In genomic region chr3:11592460-11593298, GRCh38 we compare ENCODE assay signal across 11 cellular contexts. TPM values are rescaled to one million over a fixed set of nuclear protein-coding genes. Genes with fewer than 3 reads are reported as not detected.
A peak's percentile ranks its signal among the peaks of the same experiment; 100 is the strongest.
DNase-seq lines count a peak whose midpoint lies in the region; ATAC-seq, FAIRE-seq and TF ChIP-seq lines count a peak whose summit lies in the region.
"Had no signal": no experiment of that assay in that cellular context is flagged by ENCODE, and none has a peak within 500 bp of the region (broad histone marks: within the 10 kb centered on the region; RNA-seq: fewer than 3 reads in every experiment).

No MANE protein-coding gene starts in this region.

- H4K20me1 ChIP-seq in PC-9 (ENCODE audit: insufficient read depth): peaks cover 38% of the 10 kb centered on the region
- peaks cover 8 to 15% of the 10 kb centered on the region in 2 experiments for H4K20me1 ChIP-seq in H1 (replicated peaks in 1 of 2; ENCODE audit: control insufficient read depth in 1 of 2, insufficient read depth in 2 of 2, low read length in 2 of 2)

- H4K91ac ChIP-seq in H1 (replicated peaks; ENCODE audit: insufficient read length, low read length): no peak overlapping the region

- no peak for TF ChIP-seq RAD21 in H1 (IDR thresholded peaks at IDR 0.05 in 1 of 2, conservative IDR thresholded peaks at IDR 0.05 in 1 of 2; ENCODE audit: low read depth in 2 of 2, low read length in 2 of 2)

- no peak for FAIRE-seq in H1 (lab: Jason Lieb, UNC)
- FAIRE-seq: RCC 7860 had no signal

- H3K4me1 ChIP-seq in PC-9 (replicated peaks; ENCODE audit: insufficient read depth) (peaks cover 28% of the 10 kb centered on the region), H1 (replicated peaks in 1 of 4; ENCODE audit: control insufficient read depth in 3 of 4, insufficient read depth in 4 of 4, low read length in 3 of 4) (peaks cover 25 to 46% (median 39%) of the 10 kb centered on the region in 4 experiments), mucosa of descending colon (ENCODE audit: low read depth) (peaks cover 13% of the 10 kb centered on the region), thoracic aorta (ENCODE audit: control insufficient read depth in 1 of 2, low read depth in 2 of 2) (peaks cover 46 to 82% of the 10 kb centered on the region in 2 donors)

- no peaks in the 10 kb centered on the region for H3K36me3 ChIP-seq in PC-9 (ENCODE audit: low read depth)
- peaks cover 0 to 3% (median 0%) of the 10 kb centered on the region in 4 experiments; a peak in 1 of 8 replicates for H3K36me3 ChIP-seq in H1 (ENCODE audit: control insufficient read depth in 2 of 4, insufficient read depth in 4 of 4, low read length in 3 of 4)
- no peaks in the 10 kb centered on the region for H3K36me3 ChIP-seq in mucosa of descending colon (ENCODE audit: low read depth)
- H3K36me3 ChIP-seq in thoracic aorta: no peaks in the 10 kb centered on the region

- 0 out of 2 replicates have a peak overlapping the region, but pooled peaks have one; percentile 0 for H2BK12ac ChIP-seq in H1 (ENCODE audit: low read depth, low read length)

- 82% methylated on average over 14 of the region's 14 CpGs; no CpG with 5 or more reads in 1 of the 2 experiments for WGBS in H1 (ENCODE audit: extremely low coverage in 1 of 2, insufficient coverage in 1 of 2, insufficient read length in 1 of 2, insufficient replicate concordance in 2 of 2, low coverage in 1 of 2, low lambda C conversion rate in 2 of 2, missing lambda C conversion rate in 1 of 2), 2 experiments

- H2BK15ac ChIP-seq in H1 (ENCODE audit: low read length): no peak overlapping the region

- no peak overlapping the region for H2BK5ac ChIP-seq in H1 (ENCODE audit: low read depth, low read length)

- H4K5ac ChIP-seq in H1 (ENCODE audit: insufficient read length, low read depth, low read length): no peak overlapping the region

- no peak for TF ChIP-seq EP300 in H1 (IDR thresholded peaks at IDR 0.05; ENCODE audit: borderline replicate concordance in 1 of 2, low read depth in 2 of 2, low read length in 2 of 2)

- intact Hi-C loops in PC-9 (cut with micrococcal nuclease; ENCODE audit: unreplicated experiment): no loop called here
- intact Hi-C loops in mucosa of descending colon (cut with DNase I, micrococcal nuclease): loop anchor here in 1 of 2 donors (10.0 kb wide), 1 partner anchor 52 kb away; the partner anchor contains the start of gene VGLL4

- H3K56ac ChIP-seq in H1 (replicated peaks; ENCODE audit: insufficient read length, low read depth, low read length): no peak overlapping the region

- no peak overlapping the region for H4K8ac ChIP-seq in H1 (ENCODE audit: extremely low read depth, insufficient read depth, low read length)

- H3K27ac ChIP-seq in PC-9 (peak overlapping the region; percentile 26), H1 (ENCODE audit: low read depth, low read length) (no peak overlapping the region), thoracic aorta (peak overlapping the region; percentile 74 to 78)

- ATAC-seq in mucosa of descending colon (peak; percentile 24), thoracic aorta (ENCODE audit: insufficient number of reproducible peaks, low FRiP score, low read depth) (no peak), GM18520 (IDR thresholded peaks at IDR 0.05; ENCODE audit: unreplicated experiment) (no peak)
- ATAC-seq: esophagus mucosa had no signal

- H2AK5ac ChIP-seq in H1 (ENCODE audit: low read depth, low read length): peak overlapping the region; percentile 6; the same call in 1 of the 2 replicates

- no peak overlapping the region for H3K4me2 ChIP-seq in PC-9
- H3K4me2 ChIP-seq in H1 (ENCODE audit: insufficient read depth in 1 of 2, low read depth in 2 of 2, low read length in 2 of 2): peak overlapping the region in 1 of 2 experiments; percentile 6; a peak in 2 of 4 replicates

- H3K9me2 ChIP-seq in PC-9 (ENCODE audit: insufficient read depth): no peaks in the 10 kb centered on the region

- no peak overlapping the region for H2BK120ac ChIP-seq in H1 (replicated peaks; ENCODE audit: low read depth, low read length)

- TF ChIP-seq POLR2A in H1 (IDR thresholded peaks at IDR 0.05; ENCODE audit: control extremely low read depth in 1 of 2, low read depth in 2 of 2, low read length in 2 of 2): no peak

- H3K9me3 ChIP-seq in PC-9 (ENCODE audit: insufficient read depth, low read depth) (no peaks in the 10 kb centered on the region), H1 (ENCODE audit: insufficient read depth in 2 of 2, low read depth in 1 of 2, low read length in 1 of 2) (no peaks in the 10 kb centered on the region), mucosa of descending colon (no peaks in the 10 kb centered on the region), thoracic aorta (no peaks in the 10 kb centered on the region)

- POLR2A ChIA-PET in PC-9 (lab: Charles Lee; ENCODE audit: unreplicated experiment) (no interaction called here), H1 (lab: Charles Lee; ENCODE audit: partially characterized antibody) (interaction anchor here (1.2 to 2.9 kb wide), 2 partner anchors 8 to 20 kb away, joined by 4 to 11 read pairs; no protein-coding TSS in a partner anchor)

- CTCF ChIA-PET in PC-9 (lab: Charles Lee): no interaction called here
- CTCF ChIA-PET in H1 (lab: Charles Lee; ENCODE audit: partially characterized antibody): interaction anchor here (0.9 to 1.4 kb wide), 2 partner anchors 19 to 26 kb away, joined by 3 to 4 read pairs; no protein-coding TSS in a partner anchor

- no peak overlapping the region for H3K4me3 ChIP-seq in PC-9
- H3K4me3 ChIP-seq in H1 (ENCODE audit: extremely low read depth in 1 of 4, insufficient read depth in 2 of 4, low read depth in 3 of 4, low read length in 4 of 4): no peak overlapping the region
- no peak overlapping the region for H3K4me3 ChIP-seq in mucosa of descending colon
- H3K4me3 ChIP-seq in thoracic aorta: peak overlapping the region; percentile 41

- no peak overlapping the region; the same call in 1 of the 2 replicates for H2BK20ac ChIP-seq in H1 (ENCODE audit: low read length)

- H3K14ac ChIP-seq in H1 (ENCODE audit: insufficient read length): no peak overlapping the region

- DNase-seq in PC-9 (no peak), H1 (ENCODE audit: low read depth in 1 of 2, low spot score in 2 of 2) (no peak), mucosa of descending colon (no peak), thoracic aorta (ENCODE audit: low spot score) (no peak), HuH-7 (ENCODE audit: low spot score) (no peak), ecto neural progenitor cell (ENCODE audit: low spot score) (no peak), cerebellum (ENCODE audit: low spot score) (no peak)
- DNase-seq: stimulated activated CD4-positive, alpha-beta T cell treated with anti-CD3 and anti-CD28 coated beads, Interleukin-12 subunit alpha, Interleukin-12 subunit beta, amount 100 ng/mL, for 4 hours had no signal

- TF ChIP-seq CTCF in PC-9 (conservative IDR thresholded peaks at IDR 0.05) (no peak), H1 (IDR thresholded peaks at IDR 0.05; ENCODE audit: control extremely low read depth in 1 of 3, insufficient read depth in 1 of 3, low read depth in 1 of 3, low read length in 3 of 3) (no peak), mucosa of descending colon (IDR thresholded peaks at IDR 0.05) (no peak), thoracic aorta (IDR thresholded peaks at IDR 0.05) (no peak)

- H3K23me2 ChIP-seq in H1 (ENCODE audit: low read depth, low read length): no peaks in the 10 kb centered on the region

- H3K79me1 ChIP-seq in H1 (ENCODE audit: low read depth, low read length): peaks cover 31% of the 10 kb centered on the region

- H3F3A ChIP-seq in PC-9 (ENCODE audit: insufficient read depth, low read depth): peaks cover 23% of the 10 kb centered on the region; the same call in 1 of the 2 replicates

- no peaks in the 10 kb centered on the region for H3K27me3 ChIP-seq in PC-9 (ENCODE audit: insufficient read depth, low read depth)
- H3K27me3 ChIP-seq in H1 (replicated peaks in 1 of 4; ENCODE audit: control insufficient read depth in 3 of 4, extremely low read depth in 1 of 4, insufficient read depth in 3 of 4, low read length in 3 of 4): no peaks in the 10 kb centered on the region
- H3K27me3 ChIP-seq in thoracic aorta (replicated peaks; ENCODE audit: insufficient read depth): no peaks in the 10 kb centered on the region

- no peak overlapping the region for H3K18ac ChIP-seq in H1 (ENCODE audit: extremely low read depth, low read length)

- H2AFZ ChIP-seq in PC-9 (no peak overlapping the region), H1 (ENCODE audit: low read length) (no peak overlapping the region)

- H3K9ac ChIP-seq in H1 (replicated peaks in 1 of 4; ENCODE audit: extremely low read depth in 1 of 4, low read depth in 3 of 4, low read length in 3 of 4): no peak overlapping the region

- no peak overlapping the region for H3K23ac ChIP-seq in H1 (ENCODE audit: insufficient read length)

- BruUV-seq in PC-9 (replicated peaks; lab: Mats Ljungman, UMichigan): no TSS peak

- H3K79me2 ChIP-seq in PC-9 (ENCODE audit: low read depth) (peaks cover 84% of the 10 kb centered on the region), H1 (ENCODE audit: control insufficient read depth in 1 of 2, insufficient read depth in 2 of 2, low read length in 2 of 2) (peaks cover 17 to 81% of the 10 kb centered on the region in 2 experiments)

- H3K4ac ChIP-seq in H1 (replicated peaks; ENCODE audit: insufficient read length, low read depth, low read length): no peak overlapping the region

TF ChIP-seq in H1, 55 proteins besides CTCF, POLR2A, EP300 and RAD21 (continues in another document):
- no peak for TF ChIP-seq SAP30 (IDR thresholded peaks at IDR 0.05; ENCODE audit: insufficient read depth, insufficient replicate concordance, low read length)
- TF ChIP-seq TAF1 (IDR thresholded peaks at IDR 0.05; ENCODE audit: low read depth, low read length): no peak
- TF ChIP-seq USF2 (IDR thresholded peaks at IDR 0.05; ENCODE audit: low read length): no peak
- no peak for TF ChIP-seq POLR2AphosphoS5 (IDR thresholded peaks at IDR 0.05; ENCODE audit: low read depth, low read length)

RNA-seq across cellular contexts. Expression of gene VGLL4, which starts 51.0 kb away (rescaled TPM):
- total RNA-seq in PC-9 (2021) (39.1 and 42.2 TPM in 2 replicates), mucosa of descending colon (10 to 100 TPM; 42.5 to 51.3 (median 46.4) TPM), thoracic aorta (100 to 1,000 TPM; 113 to 114 TPM), cerebellum (78.3 TPM)
- 41.9 and 45.1 TPM in 2 replicates for total RNA-seq in H1 (2021; fragmentation: NEBNext Ultra II Directional; extraction: Animal tissue kit (Norgen Biotek cat#: 25700))
- polyA plus RNA-seq in H1 (2011; rRNA removed): 50.0 and 61.4 TPM in 2 replicates
- 36.8 TPM for polyA plus RNA-seq in H1 (2011; cell fraction: cytosol; rRNA removed)
- 47.2 TPM for polyA plus RNA-seq in H1 (2011; cell fraction: nucleus; rRNA removed)
- 25.0 to 30.9 TPM (median 26.7 TPM) in 4 replicates for polyA plus RNA-seq in H1 (2012, experiment 1 of 2)
- 28.4 TPM for polyA plus RNA-seq in H1 (2012, experiment 2 of 2)
- polyA plus RNA-seq in H1 (2013, experiment 1 of 2): 33.7 TPM
- 33.3 TPM for polyA plus RNA-seq in H1 (2013, experiment 2 of 2)
- polyA minus RNA-seq in H1 (2011; rRNA and poly(A)+ RNA removed): 23.2 and 35.7 TPM in 2 replicates
- 23.8 TPM for polyA minus RNA-seq in H1 (2011; cell fraction: cytosol; rRNA and poly(A)+ RNA removed)
- 46.4 TPM for polyA minus RNA-seq in H1 (2011; cell fraction: nucleus; rRNA and poly(A)+ RNA removed)
